Comparison of ENCODE assay signal across 1 cellular context in the genomic region with DNA sequence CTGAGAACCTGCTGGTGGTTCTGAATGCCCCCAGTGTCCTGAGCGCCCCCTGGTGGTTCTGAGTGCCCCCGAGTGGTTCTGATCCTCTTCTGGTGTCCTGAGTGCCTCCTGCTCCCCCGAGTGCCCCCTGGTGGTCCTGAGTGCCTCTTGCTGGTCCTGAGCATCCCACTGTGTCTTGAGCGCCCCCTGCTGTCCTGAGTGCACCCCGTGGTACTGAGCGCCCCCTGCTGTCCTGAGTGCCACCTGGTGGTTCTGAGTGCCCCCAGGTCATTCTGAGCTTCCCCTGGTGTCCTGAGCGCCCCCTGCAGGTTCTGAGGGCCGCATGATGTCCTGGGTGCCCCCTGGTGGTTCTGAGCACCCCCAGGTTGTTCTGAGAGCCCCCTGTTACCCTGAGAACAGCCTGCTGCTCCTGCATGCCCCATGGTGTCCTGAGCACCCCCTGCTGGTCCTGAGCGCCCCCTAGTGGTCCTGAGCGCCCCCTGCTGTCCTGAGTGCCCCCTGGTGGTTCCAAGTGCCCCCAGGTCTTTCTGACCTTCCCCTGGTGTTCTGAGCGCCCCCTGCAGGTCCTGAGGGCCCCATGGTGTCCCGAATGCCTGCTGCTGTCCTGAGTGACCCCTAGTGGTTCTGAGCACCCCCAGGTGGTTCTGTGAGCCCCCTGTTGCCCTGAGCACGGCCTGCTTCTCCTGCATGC.
TF ChIP-seq lines count a peak whose summit lies in the region.

No MANE protein-coding gene starts in this region.

TF ChIP-seq in GM12878, 131 proteins besides CTCF, POLR2A, EP300 and RAD21 (continued from another document and continues in another):
- TF ChIP-seq MLLT1 (IDR thresholded peaks at IDR 0.05) (no peak), BCL3 (IDR thresholded peaks at IDR 0.05; ENCODE audit: borderline replicate concordance, insufficient read depth, low read depth, low read length, poor library complexity, severe bottlenecking) (no peak), CBX5 (IDR thresholded peaks at IDR 0.05; ENCODE audit: low read depth) (peak; percentile 74), GABPA (IDR thresholded peaks at IDR 0.05; ENCODE audit: low read depth) (no peak), ZNF217 (IDR thresholded peaks at IDR 0.05) (0 out of 2 replicates have a peak, but pooled peaks have one; percentile 16), MYB (IDR thresholded peaks at IDR 0.05; ENCODE audit: borderline replicate concordance, low read depth, low read length) (no peak), ESRRA (IDR thresholded peaks at IDR 0.05; ENCODE audit: low read length) (no peak), LARP7 (IDR thresholded peaks at IDR 0.05) (no peak), HDAC6 (IDR thresholded peaks at IDR 0.05; ENCODE audit: unreplicated experiment) (no peak), ZNF384 (IDR thresholded peaks at IDR 0.05; ENCODE audit: borderline replicate concordance, low read depth, low read length) (no peak), ZNF622 (IDR thresholded peaks at IDR 0.05) (no peak), BHLHE40 (IDR thresholded peaks at IDR 0.05; ENCODE audit: borderline replicate concordance in 1 of 2, low read depth in 2 of 2, low read length in 1 of 2) (peak in 1 of 2 experiments; percentile 48; a peak in 1 of 4 replicates), SMAD5 (IDR thresholded peaks at IDR 0.05; ENCODE audit: low read depth) (no peak), CHD1 (IDR thresholded peaks at IDR 0.05; ENCODE audit: low read depth, low read length) (no peak), PML (IDR thresholded peaks at IDR 0.05; ENCODE audit: low read length) (peak; percentile 59; the same call in 1 of the 2 replicates), RBBP5 (conservative IDR thresholded peaks at IDR 0.05) (no peak), USF2 (IDR thresholded peaks at IDR 0.05; ENCODE audit: borderline replicate concordance, low read depth, low read length) (no peak), E2F8 (IDR thresholded peaks at IDR 0.05; ENCODE audit: low read depth, partially characterized antibody) (no peak), EZH2 (IDR thresholded peaks at IDR 0.05; ENCODE audit: borderline replicate concordance, control insufficient read depth, low read depth, low read length) (no peak), CBX3 (IDR thresholded peaks at IDR 0.05; ENCODE audit: borderline replicate concordance, low read depth) (no peak), POLR2AphosphoS2 (IDR thresholded peaks at IDR 0.05; ENCODE audit: low read depth, low read length) (no peak), RELA (IDR thresholded peaks at IDR 0.05; ENCODE audit: borderline replicate concordance, partially characterized antibody) (no peak), ZBED1 (IDR thresholded peaks at IDR 0.05; ENCODE audit: borderline replicate concordance) (no peak), ZNF24 (IDR thresholded peaks at IDR 0.05) (no peak), SUZ12 (IDR thresholded peaks at IDR 0.05; ENCODE audit: unreplicated experiment) (no peak), GATAD2B (conservative IDR thresholded peaks at IDR 0.05; ENCODE audit: low read depth) (no peak), IRF3 (IDR thresholded peaks at IDR 0.05) (no peak)
- TF ChIP-seq, protein P1, sequence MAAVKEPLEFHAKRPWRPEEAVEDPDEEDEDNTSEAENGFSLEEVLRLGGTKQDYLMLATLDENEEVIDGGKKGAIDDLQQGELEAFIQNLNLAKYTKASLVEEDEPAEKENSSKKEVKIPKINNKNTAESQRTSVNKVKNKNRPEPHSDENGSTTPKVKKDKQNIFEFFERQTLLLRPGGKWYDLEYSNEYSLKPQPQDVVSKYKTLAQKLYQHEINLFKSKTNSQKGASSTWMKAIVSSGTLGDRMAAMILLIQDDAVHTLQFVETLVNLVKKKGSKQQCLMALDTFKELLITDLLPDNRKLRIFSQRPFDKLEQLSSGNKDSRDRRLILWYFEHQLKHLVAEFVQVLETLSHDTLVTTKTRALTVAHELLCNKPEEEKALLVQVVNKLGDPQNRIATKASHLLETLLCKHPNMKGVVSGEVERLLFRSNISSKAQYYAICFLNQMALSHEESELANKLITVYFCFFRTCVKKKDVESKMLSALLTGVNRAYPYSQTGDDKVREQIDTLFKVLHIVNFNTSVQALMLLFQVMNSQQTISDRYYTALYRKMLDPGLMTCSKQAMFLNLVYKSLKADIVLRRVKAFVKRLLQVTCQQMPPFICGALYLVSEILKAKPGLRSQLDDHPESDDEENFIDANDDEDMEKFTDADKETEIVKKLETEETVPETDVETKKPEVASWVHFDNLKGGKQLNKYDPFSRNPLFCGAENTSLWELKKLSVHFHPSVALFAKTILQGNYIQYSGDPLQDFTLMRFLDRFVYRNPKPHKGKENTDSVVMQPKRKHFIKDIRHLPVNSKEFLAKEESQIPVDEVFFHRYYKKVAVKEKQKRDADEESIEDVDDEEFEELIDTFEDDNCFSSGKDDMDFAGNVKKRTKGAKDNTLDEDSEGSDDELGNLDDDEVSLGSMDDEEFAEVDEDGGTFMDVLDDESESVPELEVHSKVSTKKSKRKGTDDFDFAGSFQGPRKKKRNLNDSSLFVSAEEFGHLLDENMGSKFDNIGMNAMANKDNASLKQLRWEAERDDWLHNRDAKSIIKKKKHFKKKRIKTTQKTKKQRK (IDR thresholded peaks at IDR 0.05; ENCODE audit: low read depth, low read length), result no peak
- TF ChIP-seq, protein P2, sequence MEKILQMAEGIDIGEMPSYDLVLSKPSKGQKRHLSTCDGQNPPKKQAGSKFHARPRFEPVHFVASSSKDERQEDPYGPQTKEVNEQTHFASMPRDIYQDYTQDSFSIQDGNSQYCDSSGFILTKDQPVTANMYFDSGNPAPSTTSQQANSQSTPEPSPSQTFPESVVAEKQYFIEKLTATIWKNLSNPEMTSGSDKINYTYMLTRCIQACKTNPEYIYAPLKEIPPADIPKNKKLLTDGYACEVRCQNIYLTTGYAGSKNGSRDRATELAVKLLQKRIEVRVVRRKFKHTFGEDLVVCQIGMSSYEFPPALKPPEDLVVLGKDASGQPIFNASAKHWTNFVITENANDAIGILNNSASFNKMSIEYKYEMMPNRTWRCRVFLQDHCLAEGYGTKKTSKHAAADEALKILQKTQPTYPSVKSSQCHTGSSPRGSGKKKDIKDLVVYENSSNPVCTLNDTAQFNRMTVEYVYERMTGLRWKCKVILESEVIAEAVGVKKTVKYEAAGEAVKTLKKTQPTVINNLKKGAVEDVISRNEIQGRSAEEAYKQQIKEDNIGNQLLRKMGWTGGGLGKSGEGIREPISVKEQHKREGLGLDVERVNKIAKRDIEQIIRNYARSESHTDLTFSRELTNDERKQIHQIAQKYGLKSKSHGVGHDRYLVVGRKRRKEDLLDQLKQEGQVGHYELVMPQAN (conservative IDR thresholded peaks at IDR 0.05), result no peak
- TF ChIP-seq, protein P3, sequence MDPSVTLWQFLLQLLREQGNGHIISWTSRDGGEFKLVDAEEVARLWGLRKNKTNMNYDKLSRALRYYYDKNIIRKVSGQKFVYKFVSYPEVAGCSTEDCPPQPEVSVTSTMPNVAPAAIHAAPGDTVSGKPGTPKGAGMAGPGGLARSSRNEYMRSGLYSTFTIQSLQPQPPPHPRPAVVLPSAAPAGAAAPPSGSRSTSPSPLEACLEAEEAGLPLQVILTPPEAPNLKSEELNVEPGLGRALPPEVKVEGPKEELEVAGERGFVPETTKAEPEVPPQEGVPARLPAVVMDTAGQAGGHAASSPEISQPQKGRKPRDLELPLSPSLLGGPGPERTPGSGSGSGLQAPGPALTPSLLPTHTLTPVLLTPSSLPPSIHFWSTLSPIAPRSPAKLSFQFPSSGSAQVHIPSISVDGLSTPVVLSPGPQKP (IDR thresholded peaks at IDR 0.05; ENCODE audit: low read depth, low read length), result no peak
- TF ChIP-seq, protein P4, sequence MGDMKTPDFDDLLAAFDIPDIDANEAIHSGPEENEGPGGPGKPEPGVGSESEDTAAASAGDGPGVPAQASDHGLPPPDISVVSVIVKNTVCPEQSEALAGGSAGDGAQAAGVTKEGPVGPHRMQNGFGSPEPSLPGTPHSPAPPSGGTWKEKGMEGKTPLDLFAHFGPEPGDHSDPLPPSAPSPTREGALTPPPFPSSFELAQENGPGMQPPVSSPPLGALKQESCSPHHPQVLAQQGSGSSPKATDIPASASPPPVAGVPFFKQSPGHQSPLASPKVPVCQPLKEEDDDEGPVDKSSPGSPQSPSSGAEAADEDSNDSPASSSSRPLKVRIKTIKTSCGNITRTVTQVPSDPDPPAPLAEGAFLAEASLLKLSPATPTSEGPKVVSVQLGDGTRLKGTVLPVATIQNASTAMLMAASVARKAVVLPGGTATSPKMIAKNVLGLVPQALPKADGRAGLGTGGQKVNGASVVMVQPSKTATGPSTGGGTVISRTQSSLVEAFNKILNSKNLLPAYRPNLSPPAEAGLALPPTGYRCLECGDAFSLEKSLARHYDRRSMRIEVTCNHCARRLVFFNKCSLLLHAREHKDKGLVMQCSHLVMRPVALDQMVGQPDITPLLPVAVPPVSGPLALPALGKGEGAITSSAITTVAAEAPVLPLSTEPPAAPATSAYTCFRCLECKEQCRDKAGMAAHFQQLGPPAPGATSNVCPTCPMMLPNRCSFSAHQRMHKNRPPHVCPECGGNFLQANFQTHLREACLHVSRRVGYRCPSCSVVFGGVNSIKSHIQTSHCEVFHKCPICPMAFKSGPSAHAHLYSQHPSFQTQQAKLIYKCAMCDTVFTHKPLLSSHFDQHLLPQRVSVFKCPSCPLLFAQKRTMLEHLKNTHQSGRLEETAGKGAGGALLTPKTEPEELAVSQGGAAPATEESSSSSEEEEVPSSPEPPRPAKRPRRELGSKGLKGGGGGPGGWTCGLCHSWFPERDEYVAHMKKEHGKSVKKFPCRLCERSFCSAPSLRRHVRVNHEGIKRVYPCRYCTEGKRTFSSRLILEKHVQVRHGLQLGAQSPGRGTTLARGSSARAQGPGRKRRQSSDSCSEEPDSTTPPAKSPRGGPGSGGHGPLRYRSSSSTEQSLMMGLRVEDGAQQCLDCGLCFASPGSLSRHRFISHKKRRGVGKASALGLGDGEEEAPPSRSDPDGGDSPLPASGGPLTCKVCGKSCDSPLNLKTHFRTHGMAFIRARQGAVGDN (IDR thresholded peaks at IDR 0.05), result no peak
